1 cellular context compared by ENCODE assay signal in the genomic region with DNA sequence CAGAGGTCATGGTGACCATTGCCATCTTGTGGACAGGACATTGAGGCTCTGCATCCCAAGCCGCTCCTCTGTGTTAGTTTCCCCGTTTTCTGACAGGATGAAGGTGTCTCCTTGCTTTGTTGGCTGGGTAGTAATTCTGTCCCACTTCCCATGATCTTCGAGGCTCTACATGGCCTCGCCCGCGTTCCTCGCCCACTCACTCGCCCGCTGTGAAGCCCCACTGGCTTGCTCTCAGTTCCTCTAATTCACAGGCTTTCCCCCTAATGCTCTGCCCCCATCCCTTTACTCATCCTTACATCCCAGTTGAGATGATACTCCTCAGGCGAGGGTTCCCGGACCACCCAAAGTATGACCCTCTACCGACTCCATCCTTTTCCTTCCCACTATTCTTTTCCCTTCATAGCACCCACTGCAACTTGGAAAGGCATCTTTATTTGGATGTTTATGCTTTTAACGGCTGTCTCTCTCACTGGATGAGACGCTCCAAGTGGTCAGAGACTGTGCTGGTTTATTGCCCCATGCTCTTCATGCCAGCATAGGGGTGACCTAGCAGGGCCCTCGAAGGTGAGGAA.
TF ChIP-seq lines count a peak whose summit lies in the region.

No MANE protein-coding gene starts in this region.

TF ChIP-seq in endothelial cell of umbilical vein, 7 proteins besides CTCF, POLR2A, EP300 and RAD21:
- no peak for TF ChIP-seq EZH2 (IDR thresholded peaks at IDR 0.05; ENCODE audit: borderline replicate concordance, low read depth, low read length, severe bottlenecking)
- TF ChIP-seq, protein P1, sequence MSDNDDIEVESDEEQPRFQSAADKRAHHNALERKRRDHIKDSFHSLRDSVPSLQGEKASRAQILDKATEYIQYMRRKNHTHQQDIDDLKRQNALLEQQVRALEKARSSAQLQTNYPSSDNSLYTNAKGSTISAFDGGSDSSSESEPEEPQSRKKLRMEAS (IDR thresholded peaks at IDR 0.05; ENCODE audit: insufficient read depth, insufficient read length), result no peak
- TF ChIP-seq JUN (IDR thresholded peaks at IDR 0.05; ENCODE audit: borderline replicate concordance, insufficient read depth, insufficient read length, low read depth), result no peak
- no peak for TF ChIP-seq POLR2AphosphoS5 (IDR thresholded peaks at IDR 0.05; ENCODE audit: insufficient read depth, low read depth, low read length)
- no peak for TF ChIP-seq MYC (IDR thresholded peaks at IDR 0.05; ENCODE audit: low read depth, low read length)
- no peak for TF ChIP-seq GATA2 (IDR thresholded peaks at IDR 0.05; ENCODE audit: insufficient read depth, insufficient read length, low read depth, low read length)
- no peak for TF ChIP-seq FOS (IDR thresholded peaks at IDR 0.05; ENCODE audit: borderline replicate concordance, insufficient read depth, low read length)
